ENCODE assay signal across 12 cellular contexts in genomic region chr17:41105347-41105746, GRCh38. TPM values are rescaled to one million over a fixed set of nuclear protein-coding genes. Genes with fewer than 3 reads are reported as not detected.
DNase-seq lines count a peak whose midpoint lies in the region; ATAC-seq and TF ChIP-seq lines count a peak whose summit lies in the region.
"Not testable (repeated sequence)": the region's sequence is repeated elsewhere in the genome, so short reads cannot be mapped to it uniquely, and the experiment has no call there.
"Had no signal": no experiment of that assay in that cellular context is flagged by ENCODE, and none has a peak within 500 bp of the region (broad histone marks: within the 10 kb centered on the region; RNA-seq: fewer than 3 reads in every experiment).

Gene KRTAP4-9 (plus strand): TSS chr17:41105389. CDS start chr17:41105389, 0 bp downstream.

- H3K14ac ChIP-seq in mesenchymal stem cell (ENCODE audit: low read length in 2 of 2) = not testable (repeated sequence)

- H3K79me1 ChIP-seq in mesenchymal stem cell (replicated peaks; ENCODE audit: low read length, poor library complexity, severe bottlenecking) = not testable (repeated sequence)

- not testable (repeated sequence) for H3K27me3 ChIP-seq in mesenchymal stem cell (ENCODE audit: control insufficient read depth in 1 of 2, insufficient read depth in 1 of 2, low read length in 2 of 2); skeletal muscle satellite cell (ENCODE audit: control insufficient read depth, insufficient read depth, low read length)

- WGBS in mesenchymal stem cell = 85% methylated on average over 8 of the region's 10 CpGs

- not testable (repeated sequence) for DNase-seq in Calu3; HFFc6; WTC11 (ENCODE audit: low spot score); mesenchymal stem cell
- peak; percentile 23 for DNase-seq in NCI-H146 (lab: John Stamatoyannopoulos, UW)
- DNase-seq in RKO (ENCODE audit: low spot score) = peak; percentile 70

- peak within 1 kb of the TSS; percentile 75 for H3K27ac ChIP-seq in mesenchymal stem cell (ENCODE audit: low read length, poor library complexity, severe bottlenecking)

- CTCF ChIA-PET in Calu3 (lab: Charles Lee); WTC11 (lab: Charles Lee): not testable (repeated sequence)

- not testable (repeated sequence) for H3K9ac ChIP-seq in mesenchymal stem cell (ENCODE audit: low read length)
- peak within 1 kb of the TSS; percentile 44 for H3K9ac ChIP-seq in skeletal muscle satellite cell (ENCODE audit: low read depth, low read length)

- H3K23ac ChIP-seq in mesenchymal stem cell (ENCODE audit: low read length in 2 of 2) = not testable (repeated sequence)

- not testable (repeated sequence) for H2BK120ac ChIP-seq in mesenchymal stem cell (ENCODE audit: low read depth, low read length)

- not testable (repeated sequence) for H3K4ac ChIP-seq in mesenchymal stem cell (ENCODE audit: low read depth in 1 of 2, low read length in 2 of 2)

- not testable (repeated sequence) for H4K8ac ChIP-seq in mesenchymal stem cell (ENCODE audit: low read length)

- not testable (repeated sequence) for H3K36me3 Mint-ChIP-seq in Calu3 (ENCODE audit: insufficient read depth, unreplicated experiment)
- peaks cover 31% of the 10 kb centered on the region for H3K36me3 Mint-ChIP-seq in HFFc6 (ENCODE audit: low read depth)
- peaks cover 19% of the 10 kb centered on the region for H3K36me3 Mint-ChIP-seq in WTC11

- H3K27ac Mint-ChIP-seq in Calu3 (ENCODE audit: unreplicated experiment) (peak within 1 kb of the TSS; percentile 30), HFFc6 (peak within 1 kb of the TSS; percentile 95), WTC11 (peak within 1 kb of the TSS; percentile 55; the same call in 1 of the 2 replicates)

- H3K9me3 Mint-ChIP-seq in Calu3 (ENCODE audit: low read depth, unreplicated experiment); HFFc6: not testable (repeated sequence)
- H3K9me3 Mint-ChIP-seq in WTC11 = peaks cover 19% of the 10 kb centered on the region

- H3K4me3 ChIP-seq in mesenchymal stem cell (ENCODE audit: insufficient read depth in 1 of 2, low read depth in 1 of 2, low read length in 2 of 2); skeletal muscle satellite cell (ENCODE audit: low read length): not testable (repeated sequence)

- not testable (repeated sequence) for H3K36me3 ChIP-seq in mesenchymal stem cell (ENCODE audit: control insufficient read depth in 1 of 2, insufficient read depth in 2 of 2, low read depth in 1 of 2, low read length in 2 of 2); skeletal muscle satellite cell (ENCODE audit: insufficient read depth, low read length)

- H2BK12ac ChIP-seq in mesenchymal stem cell (ENCODE audit: low read length in 2 of 2) = peak within 1 kb of the TSS in 1 of 2 experiments; percentile 31

- not testable (repeated sequence) for H3K4me2 ChIP-seq in mesenchymal stem cell (ENCODE audit: low read length, poor library complexity, severe bottlenecking)
- H3K4me2 ChIP-seq in skeletal muscle satellite cell (ENCODE audit: low read length) = peak within 1 kb of the TSS; percentile 39

- not testable (repeated sequence) for H2BK5ac ChIP-seq in mesenchymal stem cell (ENCODE audit: low read depth, low read length, poor library complexity, severe bottlenecking)

- not testable (repeated sequence) for H3K4me3 Mint-ChIP-seq in Calu3 (ENCODE audit: low read depth, unreplicated experiment); WTC11
- peak within 1 kb of the TSS; percentile 44; the same call in 1 of the 2 replicates for H3K4me3 Mint-ChIP-seq in HFFc6

- intact Hi-C loops in Calu3 (cut with micrococcal nuclease; ENCODE audit: unreplicated experiment) = not testable (repeated sequence)

- H3K4me1 Mint-ChIP-seq in Calu3 (ENCODE audit: low read depth, unreplicated experiment) (peaks cover 41% of the 10 kb centered on the region), HFFc6 (ENCODE audit: low read depth) (peaks cover 81% of the 10 kb centered on the region), WTC11 (peaks cover 57% of the 10 kb centered on the region)

- not testable (repeated sequence) for H2AK5ac ChIP-seq in mesenchymal stem cell (ENCODE audit: low read length, severe bottlenecking)

- not testable (repeated sequence) for H3K18ac ChIP-seq in mesenchymal stem cell (ENCODE audit: low read depth in 1 of 2, low read length in 2 of 2)

- POLR2A ChIA-PET in WTC11 (lab: Charles Lee) = not testable (repeated sequence)

- not testable (repeated sequence) for H2AFZ ChIP-seq in mesenchymal stem cell (ENCODE audit: low read depth, low read length)

- not testable (repeated sequence) for ATAC-seq in WTC11

- H4K91ac ChIP-seq in mesenchymal stem cell (ENCODE audit: low read length) = not testable (repeated sequence)

- not testable (repeated sequence) for H3K4me1 ChIP-seq in mesenchymal stem cell (ENCODE audit: control insufficient read depth, insufficient read depth, low read depth, low read length)
- H3K4me1 ChIP-seq in skeletal muscle satellite cell (ENCODE audit: control insufficient read depth, insufficient read depth, low read length) = peaks cover 25% of the 10 kb centered on the region

- H2BK15ac ChIP-seq in mesenchymal stem cell (ENCODE audit: low read depth, poor library complexity, severe bottlenecking) = not testable (repeated sequence)

- H3K9me3 ChIP-seq in mesenchymal stem cell (ENCODE audit: control insufficient read depth, low read length); skeletal muscle satellite cell (replicated peaks; ENCODE audit: low read length): not testable (repeated sequence)

- TF ChIP-seq CTCF in Calu3 (IDR thresholded peaks at IDR 0.05; ENCODE audit: unreplicated experiment); HFFc6 (IDR thresholded peaks at IDR 0.05); WTC11 (IDR thresholded peaks at IDR 0.05): not testable (repeated sequence)

- BruUV-seq in Calu3 (replicated peaks; lab: Mats Ljungman, UMichigan) = not testable (repeated sequence)

- not testable (repeated sequence) for H3K27me3 Mint-ChIP-seq in Calu3 (ENCODE audit: unreplicated experiment); HFFc6 (ENCODE audit: insufficient read depth); WTC11 (ENCODE audit: low read depth)

TF ChIP-seq in WTC11, 78 proteins besides CTCF, POLR2A, EP300 and RAD21:
- TF ChIP-seq ZNF423 (CRISPR knock-in tag; IDR thresholded peaks at IDR 0.05) = peak; percentile 7; the same call in 1 of the 2 replicates

RNA-seq across cellular contexts. Expression of gene KRTAP4-9, which starts in this region (rescaled TPM):
- not detected in 2 replicates for total RNA-seq in Calu3 (2022)
- under 1 TPM in 2 of 6 experiments, not detected in 4; 0.85 to 0.90 TPM for total RNA-seq in HFFc6 (2021; fragmentation: NEBNext Ultra II Directional; extraction: Animal tissue kit (Norgen Biotek cat#: 25700))
- total RNA-seq in WTC11 (2021) = not detected in 3 replicates
- polyA plus RNA-seq in mesenchymal stem cell (2013, experiment 1 of 2) = not detected
- polyA plus RNA-seq in mesenchymal stem cell (2013, experiment 2 of 2) = not detected
- not detected in 2 replicates for total RNA-seq in skeletal muscle satellite cell (2012; rRNA removed)
- total RNA-seq: A172; CD4-positive, alpha-beta memory T cell; GM23338; H7 had no signal
- polyA plus RNA-seq: AG04450; CD4-positive, alpha-beta memory T cell; GM23338 had no signal

Comparison
In these comparisons a context has a peak if more than half of its experiments do, and no peak if none do; other contexts are left out.
1. H3K27ac Mint-ChIP-seq: peak in every context shown above with its lines; median percentile 95 in HFFc6; 55 in WTC11; 30 in Calu3.